In genomic region chr1:201085902-201086735, GRCh38 we compare ENCODE assay signal across 8 cellular contexts. TPM values are rescaled to one million over a fixed set of nuclear protein-coding genes. Genes with fewer than 3 reads are reported as not detected.
A peak's percentile ranks its signal among the peaks of the same experiment; 100 is the strongest.
DNase-seq lines count a peak whose midpoint lies in the region; ATAC-seq and TF ChIP-seq lines count a peak whose summit lies in the region.

No MANE protein-coding gene starts in this region.

- peaks cover 0 to 2% (median 0%) of the 10 kb centered on the region in 3 donors for H3K4me1 Mint-ChIP-seq in T-cell
- no peaks in the 10 kb centered on the region for H3K4me1 Mint-ChIP-seq in stimulated activated effector memory CD8-positive, alpha-beta T cell treated with anti-CD3 and anti-CD28 coated beads, Interleukin-12 subunit alpha, Interleukin-12 subunit beta, amount 100 ng/mL, for 72 hours

- H3K27ac ChIP-seq in left lung, result no peak overlapping the region

- no peak overlapping the region for H3K27ac Mint-ChIP-seq in T-cell
- no peak overlapping the region for H3K27ac Mint-ChIP-seq in stimulated activated effector memory CD8-positive, alpha-beta T cell treated with anti-CD3 and anti-CD28 coated beads, Interleukin-12 subunit alpha, Interleukin-12 subunit beta, amount 100 ng/mL, for 72 hours

- H3K9me3 Mint-ChIP-seq in T-cell, result no peaks in the 10 kb centered on the region
- no peaks in the 10 kb centered on the region for H3K9me3 Mint-ChIP-seq in stimulated activated effector memory CD8-positive, alpha-beta T cell treated with anti-CD3 and anti-CD28 coated beads, Interleukin-12 subunit alpha, Interleukin-12 subunit beta, amount 100 ng/mL, for 72 hours

- no peaks in the 10 kb centered on the region for H3K9me3 ChIP-seq in left lung

- no peak overlapping the region for H3K4me3 Mint-ChIP-seq in T-cell
- no peak overlapping the region for H3K4me3 Mint-ChIP-seq in stimulated activated effector memory CD8-positive, alpha-beta T cell treated with anti-CD3 and anti-CD28 coated beads, Interleukin-12 subunit alpha, Interleukin-12 subunit beta, amount 100 ng/mL, for 72 hours

- H3K27me3 ChIP-seq in left lung, result no peaks in the 10 kb centered on the region

- in situ Hi-C loops in KBM-7 (cut with MboI; ENCODE audit: low pct_unique_long_range_greater_than_20kb, low sequenced_read_pairs), result no loop called here

- DNase-seq in EH (ENCODE audit: low read depth), result peak; percentile 64
- peak; percentile 52 for DNase-seq in KBM-7
- DNase-seq in T-cell, result peak in 24 of 34 experiments; percentile 3 to 39 (median 18)
- peak; percentile 13 for DNase-seq in central memory CD4-positive, alpha-beta T cell
- peak in 1 of 2 donors; percentile 59 for DNase-seq in left lung
- peak in 1 of 2 donors; percentile 58 for DNase-seq in stimulated activated effector memory CD8-positive, alpha-beta T cell treated with anti-CD3 and anti-CD28 coated beads, Interleukin-12 subunit alpha, Interleukin-12 subunit beta, amount 100 ng/mL, for 72 hours (ENCODE audit: low spot score in 2 of 2)
- no peak for DNase-seq in NCI-H1048 (lab: John Stamatoyannopoulos, UW)
- no peak for DNase-seq in T1000 (lab: John Stamatoyannopoulos, UW)

- intact Hi-C loops in left lung (cut with DNase I), result no loop called here

- H3K4me1 ChIP-seq in left lung, result no peaks in the 10 kb centered on the region

- H3K36me3 Mint-ChIP-seq in T-cell, result no peaks in the 10 kb centered on the region
- no peaks in the 10 kb centered on the region for H3K36me3 Mint-ChIP-seq in stimulated activated effector memory CD8-positive, alpha-beta T cell treated with anti-CD3 and anti-CD28 coated beads, Interleukin-12 subunit alpha, Interleukin-12 subunit beta, amount 100 ng/mL, for 72 hours

- no peaks in the 10 kb centered on the region for H3K36me3 ChIP-seq in left lung

- peak; percentile 37 to 64 (median 60) for ATAC-seq in T-cell (replicated peaks in 1 of 4)
- ATAC-seq in left lung, result peak; percentile 97
- ATAC-seq in stimulated activated effector memory CD8-positive, alpha-beta T cell treated with anti-CD3 and anti-CD28 coated beads, Interleukin-12 subunit alpha, Interleukin-12 subunit beta, amount 100 ng/mL, for 72 hours, result peak; percentile 75

- POLR2A ChIA-PET in T-cell (lab: Charles Lee), result interaction anchor here in 1 of 2 donors (0.6 kb wide), 1 partner anchor 67 kb away, joined by 3 read pairs; no protein-coding TSS in a partner anchor

- CTCF ChIA-PET in T-cell (lab: Charles Lee), result interaction anchor here (0.6 to 1.4 kb wide), 2 partner anchors 29 to 169 kb away, joined by 3 to 5 read pairs; no protein-coding TSS in a partner anchor

- peaks cover 0 to 11% of the 10 kb centered on the region in 2 donors for H3K27me3 Mint-ChIP-seq in T-cell

- TF ChIP-seq CTCF in left lung (IDR thresholded peaks at IDR 0.05), result peak; percentile 47 to 49

- no peak overlapping the region for H3K4me3 ChIP-seq in left lung

RNA-seq across cellular contexts. Expression of gene CACNA1S, which starts 26.1 kb away (rescaled TPM):
- not detected for total RNA-seq in T-cell
- under 1 TPM in 1 of 2 donors, not detected in 1; 0.12 TPM for total RNA-seq in left lung

RNA-seq across cellular contexts. Expression of gene ASCL5, which starts 40.9 kb away (rescaled TPM):
- total RNA-seq in T-cell, result under 1 TPM in 3 of 5 donors, not detected in 2; 0.19 to 0.49 (median 0.26) TPM
- 1 to 10 TPM in 1 of 2 donors, under 1 TPM in 1; 0.21 to 1.0 TPM for total RNA-seq in left lung

Comparison
In these comparisons a context has a peak if more than half of its experiments do, and no peak if none do; other contexts are left out.
1. DNase-seq: peak in EH (single experiment), KBM-7 (single experiment), T-cell (24 of 34) and central memory CD4-positive, alpha-beta T cell (single experiment); none in NCI-H1048 (single experiment) and T1000 (single experiment).
2. Peak in every context shown above with its lines, with median percentiles within 50 percentile points of each other: ATAC-seq.